ENCODE assay signal across 13 cellular contexts in genomic region chr19:38721977-38722773, GRCh38. TPM values are rescaled to one million over a fixed set of nuclear protein-coding genes. Genes with fewer than 3 reads are reported as not detected.
DNase-seq lines count a peak whose midpoint lies in the region; ATAC-seq and TF ChIP-seq lines count a peak whose summit lies in the region.
"Had no signal": no experiment of that assay in that cellular context is flagged by ENCODE, and none has a peak within 500 bp of the region (broad histone marks: within the 10 kb centered on the region; RNA-seq: fewer than 3 reads in every experiment).

No MANE protein-coding gene starts in this region.

- no peaks in the 10 kb centered on the region for H3K27me3 ChIP-seq in SJCRH30
- no peaks in the 10 kb centered on the region for H3K27me3 ChIP-seq in tibial artery

- no peaks in the 10 kb centered on the region for H3K9me3 Mint-ChIP-seq in nephron
- H3K9me3 Mint-ChIP-seq: natural killer cell had no signal

- H3K27ac ChIP-seq in SJCRH30 (peak overlapping the region; percentile 58), tibial artery (peak overlapping the region; percentile 72 to 91)
- H3K27ac ChIP-seq: HL-60 had no signal

- no peak overlapping the region for H3K4me3 Mint-ChIP-seq in nephron
- H3K4me3 Mint-ChIP-seq: natural killer cell had no signal

- H3K36me3 Mint-ChIP-seq in nephron (ENCODE audit: low read depth): peaks cover 41% of the 10 kb centered on the region
- H3K36me3 Mint-ChIP-seq: natural killer cell had no signal

- H3K4me1 Mint-ChIP-seq in nephron: peaks cover 19% of the 10 kb centered on the region

- H3K4me3 ChIP-seq in SJCRH30: no peak overlapping the region
- no peak overlapping the region for H3K4me3 ChIP-seq in tibial artery

- no peaks in the 10 kb centered on the region for H3K9me3 ChIP-seq in SJCRH30 (replicated peaks)
- H3K9me3 ChIP-seq in tibial artery: no peaks in the 10 kb centered on the region

- TF ChIP-seq CTCF in nephron (IDR thresholded peaks at IDR 0.05; ENCODE audit: unreplicated experiment in 3 of 3) (no peak), tibial artery (IDR thresholded peaks at IDR 0.05) (no peak)

- peak; percentile 93 to 95 for DNase-seq in SJCRH30
- peak; percentile 73 to 98 (median 92) for DNase-seq in head of caudate nucleus
- DNase-seq in tibial artery: no peak
- DNase-seq in activated CD4-positive, alpha-beta T cell treated with anti-CD3 and anti-CD28 coated beads for 48 hours: no peak
- DNase-seq in DMS153 treated with DMSO at 0.1 percent for 48 hours (lab: John Stamatoyannopoulos, UW; ENCODE audit: unreplicated experiment): no peak
- DNase-seq in kidney tubule cell (ENCODE audit: low spot score): no peak
- DNase-seq: activated CD4-positive, alpha-beta T cell treated with anti-CD3 and anti-CD28 coated beads, Interleukin-2, amount 50 U/mL, for 4 hours; natural killer cell; NCI-H1436; SHP77 had no signal

- peak overlapping the region in 2 of 3 experiments; percentile 27 to 29 for H3K27ac Mint-ChIP-seq in nephron

- H3K4me1 ChIP-seq in SJCRH30 (peaks cover 29% of the 10 kb centered on the region), tibial artery (peaks cover 12 to 88% (median 51%) of the 10 kb centered on the region in 4 donors)

- no peaks in the 10 kb centered on the region for H3K27me3 Mint-ChIP-seq in nephron (ENCODE audit: low read depth)

- ATAC-seq in GM19455 (IDR thresholded peaks at IDR 0.05; ENCODE audit: unreplicated experiment): no peak
- ATAC-seq: natural killer cell had no signal

- intact Hi-C loops in head of caudate nucleus (cut with DNase I): no loop called here
- intact Hi-C loops in tibial artery (cut with DNase I; ENCODE audit: low total_unique reads): no loop called here

- peaks cover 68% of the 10 kb centered on the region for H3K36me3 ChIP-seq in SJCRH30
- H3K36me3 ChIP-seq in tibial artery: peaks cover 88 to 98% (median 94%) of the 10 kb centered on the region in 3 donors

RNA-seq across cellular contexts. Expression of gene CAPN12, which starts 22.1 kb away (rescaled TPM):
- not detected in 2 replicates for total RNA-seq in SJCRH30 (2014; rRNA removed; shearing (Covaris generic))

RNA-seq across cellular contexts. Expression of gene LGALS7, which starts 51.1 kb away (rescaled TPM):
- 0.28 and 0.71 TPM in 2 replicates for total RNA-seq in SJCRH30 (2014; rRNA removed; shearing (Covaris generic))
- total RNA-seq: natural killer cell had no signal

Comparison
In these comparisons a context has a peak if more than half of its experiments do, and no peak if none do; other contexts are left out.
1. DNase-seq: peak in SJCRH30 (2 of 2) and head of caudate nucleus (42 of 42); none in tibial artery (0 of 2), activated CD4-positive, alpha-beta T cell treated with anti-CD3 and anti-CD28 coated beads for 48 hours (single experiment), DMS153 treated with DMSO at 0.1 percent for 48 hours (single experiment) and kidney tubule cell (single experiment).